ENCODE assay signal across 1 cellular context in genomic region chr18:59871711-59872362, GRCh38.
TF ChIP-seq lines count a peak whose summit lies in the region.

No MANE protein-coding gene starts in this region.

TF ChIP-seq in K562, 482 proteins besides CTCF, POLR2A, EP300 and RAD21 (continued from another document):
- TF ChIP-seq VEZF1 (CRISPR knock-in tag; IDR thresholded peaks at IDR 0.05) (no peak), POLR2B (IDR thresholded peaks at IDR 0.05; ENCODE audit: low read depth, partially characterized antibody) (no peak), CEBPZ (IDR thresholded peaks at IDR 0.05; ENCODE audit: borderline replicate concordance, low read depth, low read length) (no peak), ZNF318 (IDR thresholded peaks at IDR 0.05; ENCODE audit: borderline replicate concordance in 1 of 2, low read depth in 1 of 2) (no peak), E2F1 (CRISPR knock-in tag; IDR thresholded peaks at IDR 0.05) (no peak), DEAF1 (CRISPR knock-in tag; IDR thresholded peaks at IDR 0.05) (no peak), NONO (IDR thresholded peaks at IDR 0.05; ENCODE audit: low read depth in 2 of 2, low read length in 1 of 2) (no peak), PURB (CRISPR knock-in tag; IDR thresholded peaks at IDR 0.05; ENCODE audit: low read depth) (no peak)
TF ChIP-seq in K562: peak in this region for 0.
